Comparison of ENCODE assay signal across 9 cellular contexts in the genomic region with DNA sequence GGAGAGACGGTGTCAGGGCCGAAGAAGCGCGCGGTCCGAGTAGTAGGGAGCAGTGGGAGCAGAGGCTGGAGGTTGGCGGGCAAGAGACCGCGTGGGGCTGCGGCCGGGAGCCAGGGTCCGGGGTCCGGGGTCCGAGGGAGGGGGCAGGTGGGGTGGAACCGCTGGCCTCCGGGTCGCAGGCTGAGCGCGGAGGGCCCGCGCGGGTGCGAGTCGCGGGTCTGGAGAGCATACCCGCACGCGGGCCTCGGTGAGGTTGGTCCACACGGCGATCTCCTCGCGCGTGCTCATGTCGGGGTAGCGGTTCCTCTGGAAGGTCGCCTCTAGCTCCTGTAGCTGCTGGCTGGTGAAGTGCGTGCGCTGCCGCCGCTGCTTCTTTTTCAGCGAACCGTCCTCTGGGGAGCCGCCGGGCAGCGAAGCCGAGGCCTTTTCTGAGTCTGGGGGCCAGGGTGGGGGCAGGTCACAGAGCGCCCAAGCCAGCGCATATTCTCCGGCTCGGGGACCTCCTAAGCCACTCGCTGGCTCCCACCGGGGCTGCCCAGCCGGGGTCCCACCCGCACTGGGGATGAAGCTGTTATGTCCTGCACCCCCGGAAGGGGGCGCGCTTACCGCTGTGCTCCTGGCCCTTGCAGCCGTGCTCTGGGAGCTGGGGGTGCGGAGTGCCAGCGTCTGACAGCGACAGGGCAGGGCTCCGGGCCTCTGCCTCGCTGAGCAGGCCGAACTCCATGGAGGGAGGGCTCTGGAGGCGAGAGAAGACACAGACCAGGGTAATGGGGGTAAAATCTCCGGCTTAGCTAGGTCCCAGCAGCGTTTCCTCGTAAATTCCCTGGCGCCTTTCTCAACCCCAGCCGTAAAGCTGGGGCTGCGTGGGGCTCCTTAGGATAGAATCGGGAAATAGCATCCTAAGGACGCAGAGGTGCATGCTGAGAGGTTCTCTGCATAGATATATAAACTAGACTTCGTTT. TPM values are rescaled to one million over a fixed set of nuclear protein-coding genes. Genes with fewer than 3 reads are reported as not detected.
DNase-seq lines count a peak whose midpoint lies in the region; ATAC-seq and TF ChIP-seq lines count a peak whose summit lies in the region.
"Had no signal": no experiment of that assay in that cellular context is flagged by ENCODE, and none has a peak within 500 bp of the region (broad histone marks: within the 10 kb centered on the region; RNA-seq: fewer than 3 reads in every experiment).

No MANE protein-coding gene starts in this region.

- H3K79me1 ChIP-seq in mesenchymal stem cell (replicated peaks; ENCODE audit: low read length, poor library complexity, severe bottlenecking), result no peaks in the 10 kb centered on the region

- peaks cover 0 to 1% of the 10 kb centered on the region in 2 donors for H3K36me3 Mint-ChIP-seq in stimulated activated naive B cell treated with anti-CD40 and anti-IgM and Interleukin-4, amounts not matched to agents 10 μg/mL and 1 μg/mL and 100 μg/mL, for 72 hours

- H3K4me1 ChIP-seq in DND-41 (ENCODE audit: insufficient read depth, low read length), result peaks cover 6% of the 10 kb centered on the region
- peaks cover 23% of the 10 kb centered on the region for H3K4me1 ChIP-seq in mesenchymal stem cell (ENCODE audit: control insufficient read depth, insufficient read depth, low read depth, low read length)

- no peak overlapping the region for H2BK120ac ChIP-seq in mesenchymal stem cell (ENCODE audit: low read depth, low read length)

- H3K36me3 ChIP-seq in DND-41 (ENCODE audit: insufficient read depth, low read length) (no peaks in the 10 kb centered on the region), mesenchymal stem cell (ENCODE audit: control insufficient read depth in 1 of 2, insufficient read depth in 2 of 2, low read depth in 1 of 2, low read length in 2 of 2) (no peaks in the 10 kb centered on the region)

- 27% methylated on average over 63 of the region's 76 CpGs for WGBS in mesenchymal stem cell

- peak overlapping the region; percentile 80 to 86 for H3K4me3 Mint-ChIP-seq in stimulated activated naive B cell treated with anti-CD40 and anti-IgM and Interleukin-4, amounts not matched to agents 10 μg/mL and 1 μg/mL and 100 μg/mL, for 72 hours

- H3K27ac Mint-ChIP-seq in stimulated activated naive B cell treated with anti-CD40 and anti-IgM and Interleukin-4, amounts not matched to agents 10 μg/mL and 1 μg/mL and 100 μg/mL, for 72 hours, result peak overlapping the region; percentile 72

- no peak overlapping the region for H3K9ac ChIP-seq in DND-41 (ENCODE audit: low read depth, low read length)
- no peak overlapping the region for H3K9ac ChIP-seq in mesenchymal stem cell (ENCODE audit: low read length)

- no peak overlapping the region for H3K18ac ChIP-seq in mesenchymal stem cell (ENCODE audit: low read depth in 1 of 2, low read length in 2 of 2)

- H3K4me3 ChIP-seq in DND-41 (ENCODE audit: low read depth in 1 of 2, low read length in 2 of 2) (no peak overlapping the region), coronary artery (peak overlapping the region; percentile 68), mesenchymal stem cell (ENCODE audit: insufficient read depth in 1 of 2, low read depth in 1 of 2, low read length in 2 of 2) (peak overlapping the region; percentile 56 to 73)

- H3K9me3 ChIP-seq in DND-41 (ENCODE audit: insufficient read depth, low read length, severe bottlenecking), result no peaks in the 10 kb centered on the region
- H3K9me3 ChIP-seq in mesenchymal stem cell (ENCODE audit: control insufficient read depth, low read length), result no peaks in the 10 kb centered on the region

- H3K27me3 ChIP-seq in DND-41 (ENCODE audit: insufficient read depth, low read length, poor library complexity), result peaks cover 20% of the 10 kb centered on the region
- peaks cover 25 to 37% of the 10 kb centered on the region in 2 experiments for H3K27me3 ChIP-seq in mesenchymal stem cell (ENCODE audit: control insufficient read depth in 1 of 2, insufficient read depth in 1 of 2, low read length in 2 of 2)

- H3K9me3 Mint-ChIP-seq in stimulated activated naive B cell treated with anti-CD40 and anti-IgM and Interleukin-4, amounts not matched to agents 10 μg/mL and 1 μg/mL and 100 μg/mL, for 72 hours, result no peaks in the 10 kb centered on the region

- H3K4me2 ChIP-seq in DND-41 (ENCODE audit: insufficient read depth, low read length) (no peak overlapping the region), mesenchymal stem cell (ENCODE audit: low read length, poor library complexity, severe bottlenecking) (peak overlapping the region; percentile 75)

- no peaks in the 10 kb centered on the region for H3K79me2 ChIP-seq in DND-41 (ENCODE audit: insufficient read depth, low read length)

- peaks cover 75 to 91% of the 10 kb centered on the region in 2 donors for H3K27me3 Mint-ChIP-seq in stimulated activated naive B cell treated with anti-CD40 and anti-IgM and Interleukin-4, amounts not matched to agents 10 μg/mL and 1 μg/mL and 100 μg/mL, for 72 hours

- peaks cover 10 to 31% of the 10 kb centered on the region in 2 donors for H3K4me1 Mint-ChIP-seq in stimulated activated naive B cell treated with anti-CD40 and anti-IgM and Interleukin-4, amounts not matched to agents 10 μg/mL and 1 μg/mL and 100 μg/mL, for 72 hours

- H3K27ac ChIP-seq in DND-41 (ENCODE audit: low read length), result no peak overlapping the region
- no peak overlapping the region for H3K27ac ChIP-seq in coronary artery
- no peak overlapping the region for H3K27ac ChIP-seq in mesenchymal stem cell (ENCODE audit: low read length, poor library complexity, severe bottlenecking)
- H3K27ac ChIP-seq: SK-N-MC had no signal

- no peak overlapping the region for H2BK5ac ChIP-seq in mesenchymal stem cell (ENCODE audit: low read depth, low read length, poor library complexity, severe bottlenecking)

- TF ChIP-seq CTCF in DND-41 (IDR thresholded peaks at IDR 0.05; ENCODE audit: borderline replicate concordance, extremely low read depth, low read length, poor library complexity, severe bottlenecking) (peak; percentile 76), coronary artery (IDR thresholded peaks at IDR 0.05) (no peak)

- no peak overlapping the region for H2AK5ac ChIP-seq in mesenchymal stem cell (ENCODE audit: low read length, severe bottlenecking)

- H2BK15ac ChIP-seq in mesenchymal stem cell (ENCODE audit: low read depth, poor library complexity, severe bottlenecking), result peak overlapping the region; percentile 52

- H2BK12ac ChIP-seq in mesenchymal stem cell (ENCODE audit: low read length in 2 of 2), result no peak overlapping the region

- no peak overlapping the region for H2AFZ ChIP-seq in DND-41 (ENCODE audit: low read depth, low read length)
- H2AFZ ChIP-seq in mesenchymal stem cell (ENCODE audit: low read depth, low read length), result no peak overlapping the region

- no peak overlapping the region for H4K8ac ChIP-seq in mesenchymal stem cell (ENCODE audit: low read length)

- peak; percentile 43 for DNase-seq in DND-41
- DNase-seq in M059J (ENCODE audit: low read depth), result peak; percentile 22
- peak; percentile 71 for DNase-seq in activated CD4-positive, CD25-positive, alpha-beta regulatory T cell treated with anti-CD3 and anti-CD28 coated beads, Interleukin-2, amount 50 U/mL, for 72 hours
- DNase-seq in coronary artery (ENCODE audit: low spot score), result peak; percentile 70
- peak; percentile 36 for DNase-seq in mesenchymal stem cell
- peak; percentile 46 for DNase-seq in stimulated activated naive B cell treated with anti-CD40 and anti-IgM and Interleukin-4, amounts not matched to agents 10 μg/mL and 1 μg/mL and 100 μg/mL, for 72 hours

- 0 out of 2 replicates have a peak, but pooled peaks cover 4% of the 10 kb centered on the region for H4K20me1 ChIP-seq in DND-41 (ENCODE audit: insufficient read depth, low read length)

- H4K91ac ChIP-seq in mesenchymal stem cell (ENCODE audit: low read length), result no peak overlapping the region

- H3K14ac ChIP-seq in mesenchymal stem cell (ENCODE audit: low read length in 2 of 2), result no peak overlapping the region

- H3K4ac ChIP-seq in mesenchymal stem cell (ENCODE audit: low read depth in 1 of 2, low read length in 2 of 2), result no peak overlapping the region

- H3K23ac ChIP-seq in mesenchymal stem cell (ENCODE audit: low read length in 2 of 2), result peak overlapping the region in 1 of 2 experiments; percentile 11

- ATAC-seq in DND-41 (ENCODE audit: insufficient read depth, low read depth) (peak; percentile 59), GM18511 (IDR thresholded peaks at IDR 0.05; ENCODE audit: unreplicated experiment) (no peak), HG02852 (IDR thresholded peaks at IDR 0.05; ENCODE audit: unreplicated experiment) (no peak)
- ATAC-seq in stimulated activated naive B cell treated with anti-CD40 and anti-IgM and Interleukin-4, amounts not matched to agents 10 μg/mL and 1 μg/mL and 100 μg/mL, for 72 hours (replicated peaks), result peak; percentile 49 to 62

RNA-seq across cellular contexts. Expression of a gene that starts 5.5 kb away (rescaled TPM):
- total RNA-seq in M059J (2014; rRNA removed; shearing (Covaris generic)), result 0.17 and 0.27 TPM in 2 replicates
- 0.12 TPM for polyA plus RNA-seq in mesenchymal stem cell (2013, experiment 1 of 2)
- 0.25 TPM for polyA plus RNA-seq in mesenchymal stem cell (2013, experiment 2 of 2)

RNA-seq across cellular contexts. Expression of a gene that starts 9.7 kb away (rescaled TPM):
- not detected in 2 replicates for total RNA-seq in M059J (2014; rRNA removed; shearing (Covaris generic))
- polyA plus RNA-seq in mesenchymal stem cell (2013, experiment 1 of 2), result 0.04 TPM
- 0.04 TPM for polyA plus RNA-seq in mesenchymal stem cell (2013, experiment 2 of 2)

RNA-seq across cellular contexts. Expression of a gene that starts 13.7 kb away (rescaled TPM):
- total RNA-seq in M059J (2014; rRNA removed; shearing (Covaris generic)), result 34.4 and 54.7 TPM in 2 replicates
- 28.8 TPM for polyA plus RNA-seq in mesenchymal stem cell (2013, experiment 1 of 2)
- polyA plus RNA-seq in mesenchymal stem cell (2013, experiment 2 of 2), result 26.0 TPM

Comparison
In these comparisons a context has a peak if more than half of its experiments do, and no peak if none do; other contexts are left out.
1. ATAC-seq: peak in DND-41 (single experiment) and stimulated activated naive B cell treated with anti-CD40 and anti-IgM and Interleukin-4, amounts not matched to agents 10 μg/mL and 1 μg/mL and 100 μg/mL, for 72 hours (2 of 2); none in GM18511 (single experiment) and HG02852 (single experiment).
2. H3K4me3 ChIP-seq: peak in coronary artery (single experiment) and mesenchymal stem cell (2 of 2); none in DND-41 (0 of 2).
3. Peak in every context shown above with its lines, with median percentiles within 50 percentile points of each other: DNase-seq.